ENCODE assay signal across 28 cellular contexts in the genomic region with DNA sequence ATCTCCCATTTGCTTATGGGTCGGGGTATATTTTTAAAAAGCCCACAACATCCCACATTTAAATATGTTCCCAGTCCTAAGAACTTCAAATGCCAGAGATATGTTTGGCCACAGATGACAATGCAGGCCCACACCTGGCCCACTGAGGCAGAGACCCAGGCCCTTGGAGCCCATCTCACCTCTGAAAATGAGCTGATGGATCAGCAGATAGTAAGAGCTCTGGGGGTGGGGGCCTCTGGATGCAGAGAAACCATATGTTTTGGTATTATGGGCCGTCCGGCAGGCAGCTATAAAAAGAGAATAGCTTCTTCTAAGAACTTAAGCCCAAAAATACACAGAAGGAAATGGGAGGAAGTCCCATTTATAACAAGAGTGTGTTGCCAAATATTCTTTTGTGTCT.
"Had no signal": no experiment of that assay in that cellular context is flagged by ENCODE, and none has a peak within 500 bp of the region (broad histone marks: within the 10 kb centered on the region; RNA-seq: fewer than 3 reads in every experiment).

No MANE protein-coding gene starts in this region.

- H3K4me1 ChIP-seq: ascending aorta, body of pancreas, Peyer's patch, SJCRH30 had no signal

- DNase-seq: activated B cell treated with CpG ODN at 0.5 μM for 24 hours; activated CD4-positive, alpha-beta T cell treated with anti-CD3 and anti-CD28 coated beads for 1 hour; activated CD4-positive, alpha-beta T cell treated with anti-CD3 and anti-CD28 coated beads, Interleukin-2, amount 10 ng/mL, durations not matched to agents 24 days and 14 days; activated CD4-positive, alpha-beta T cell treated with anti-CD3 and anti-CD28 coated beads, Interleukin-2, amount 50 U/mL, for 48 hours; activated CD8-positive, alpha-beta memory T cell treated with anti-CD3 and anti-CD28 coated beads, Interleukin-2, amount 10 ng/mL, durations not matched to agents 7 days and 5 days; activated effector memory CD4-positive, alpha-beta T cell treated with anti-CD3 and anti-CD28 coated beads, Interleukin-2, amount 50 U/mL, for 16 hours; activated naive CD4-positive, alpha-beta T cell treated with Interleukin-2 at 50 U/mL for 16 hours; activated naive CD8-positive, alpha-beta T cell treated with anti-CD3 and anti-CD28 coated beads, Interleukin-2, amount 50 U/mL, for 24 hours; activated T-cell treated with anti-CD3 and anti-CD28 coated beads, Interleukin-2, amount 50 U/mL, for 24 hours; amniotic stem cell; body of pancreas; central memory CD4-positive, alpha-beta T cell; MM.1S; NCI-H1092; NCI-H1417; NCI-H2029; NCI-H2107; NCI-H510A treated with DMSO at 0.1 percent for 48 hours; NCI-H748 treated with DMSO at 0.1 percent for 48 hours; NK-92 treated with Interleukin-12 subunit alpha and Interleukin-12 subunit beta, amount 100 ng/mL, for 24 hours; Peyer's patch; Right ventricle myocardium superior; SJCRH30; SK-N-SH; T-helper 1 cell had no signal

- H3K27ac ChIP-seq: ascending aorta, body of pancreas, Peyer's patch, RWPE1, SJCRH30 had no signal

- H3K9ac ChIP-seq: SK-N-SH had no signal

- H3K4me2 ChIP-seq: SK-N-SH had no signal

- H3K9me2 ChIP-seq: SK-N-SH had no signal

- H3K36me3 ChIP-seq: ascending aorta, Peyer's patch, SJCRH30 had no signal

- H3K27me3 ChIP-seq: ascending aorta, body of pancreas, Peyer's patch, SJCRH30 had no signal

- H3K4me3 ChIP-seq: ascending aorta, body of pancreas, Peyer's patch, SJCRH30 had no signal

- ATAC-seq: activated CD8-positive, alpha-beta memory T cell treated with anti-CD3 and anti-CD28 coated beads, Interleukin-2, amount 10 ng/mL, durations not matched to agents 7 days and 5 days; activated naive CD4-positive, alpha-beta T cell treated with anti-CD3 and anti-CD28 coated beads, Interleukin-2, amount 50 U/mL, for 72 hours; activated naive CD8-positive, alpha-beta T cell treated with anti-CD3 and anti-CD28 coated beads, Interleukin-2, amount 50 U/mL, for 24 hours; body of pancreas had no signal

- H3K9me3 ChIP-seq: ascending aorta, body of pancreas, Peyer's patch, SJCRH30, SK-N-SH had no signal
